Comparison of ENCODE assay signal across 17 cellular contexts in genomic region chr11:83220279-83220678, GRCh38. TPM values are rescaled to one million over a fixed set of nuclear protein-coding genes. Genes with fewer than 3 reads are reported as not detected.
DNase-seq lines count a peak whose midpoint lies in the region; ATAC-seq and TF ChIP-seq lines count a peak whose summit lies in the region.
"Had no signal": no experiment of that assay in that cellular context is flagged by ENCODE, and none has a peak within 500 bp of the region (broad histone marks: within the 10 kb centered on the region; RNA-seq: fewer than 3 reads in every experiment).

No MANE protein-coding gene starts in this region.

- TF ChIP-seq CTCF in PC-3 (conservative IDR thresholded peaks at IDR 0.05; ENCODE audit: low read depth, low read length) (no peak), breast epithelium (IDR thresholded peaks at IDR 0.05) (no peak), right atrium auricular region (IDR thresholded peaks at IDR 0.05) (no peak)

- no peaks in the 10 kb centered on the region for H4K20me1 ChIP-seq in PC-3 (ENCODE audit: low read length)

- no peak for TF ChIP-seq POLR2A in breast epithelium (IDR thresholded peaks at IDR 0.05)

- H3K27ac ChIP-seq in PC-3 (ENCODE audit: low read length) (no peak overlapping the region), breast epithelium (peak overlapping the region in 1 of 2 donors; percentile 33), substantia nigra (ENCODE audit: low read depth, low read length, poor library complexity, severe bottlenecking) (no peak overlapping the region), right atrium auricular region (no peak overlapping the region)
- H3K27ac ChIP-seq: spleen, WERI-Rb-1 had no signal

- H3K9me3 ChIP-seq in PC-3 (ENCODE audit: low read length) (no peaks in the 10 kb centered on the region), breast epithelium (no peaks in the 10 kb centered on the region), right atrium auricular region (no peaks in the 10 kb centered on the region)
- H3K9me3 ChIP-seq: spleen had no signal

- no peak overlapping the region for H3K9ac ChIP-seq in PC-3 (ENCODE audit: low read length)

- H3K36me3 ChIP-seq in PC-3 (ENCODE audit: low read depth, low read length) (no peaks in the 10 kb centered on the region), breast epithelium (no peaks in the 10 kb centered on the region), right atrium auricular region (no peaks in the 10 kb centered on the region)
- H3K36me3 ChIP-seq: WERI-Rb-1 had no signal

- no peak overlapping the region for H3K4me2 ChIP-seq in PC-3 (ENCODE audit: low read length)

- no peaks in the 10 kb centered on the region for H3K9me2 ChIP-seq in PC-3 (replicated peaks; ENCODE audit: low read length)

- H3K27me3 ChIP-seq in PC-3 (ENCODE audit: low read length) (no peaks in the 10 kb centered on the region), breast epithelium (no peaks in the 10 kb centered on the region), right atrium auricular region (no peaks in the 10 kb centered on the region)
- H3K27me3 ChIP-seq: spleen had no signal

- DNase-seq in DMS53 treated with DMSO at 0.1 percent for 48 hours (lab: John Stamatoyannopoulos, UW; ENCODE audit: unreplicated experiment) (peak; percentile 51), NCI-H1105 treated with DMSO at 0.1 percent for 48 hours (lab: John Stamatoyannopoulos, UW) (peak; percentile 83), PC-3 (peak; percentile 19), breast epithelium (ENCODE audit: low spot score in 2 of 2) (peak in 1 of 2 donors; percentile 74), midbrain (lab: John Stamatoyannopoulos, UW) (no peak), substantia nigra (lab: John Stamatoyannopoulos, UW) (no peak), right atrium auricular region (ENCODE audit: low spot score) (no peak)
- no peak for DNase-seq in effector CD4-positive, alpha-beta T cell
- DNase-seq: activated CD4-positive, alpha-beta T cell treated with anti-CD3 and anti-CD28 coated beads, Interleukin-2, amount 50 U/mL, for 4 hours; activated T-cell treated with anti-CD3 and anti-CD28 coated beads for 4 hours; amniotic stem cell; MV-4-11; NCI-H2107; Right ventricle myocardium superior; spleen; T-helper 1 cell; WERI-Rb-1 had no signal

- H3K4me1 ChIP-seq in PC-3 (ENCODE audit: insufficient read depth, low read length) (no peaks in the 10 kb centered on the region), breast epithelium (no peaks in the 10 kb centered on the region), right atrium auricular region (no peaks in the 10 kb centered on the region)
- H3K4me1 ChIP-seq: spleen had no signal

- no peaks in the 10 kb centered on the region for H3F3A ChIP-seq in PC-3 (ENCODE audit: low read length, unreplicated experiment)

- no peaks in the 10 kb centered on the region for H3K79me2 ChIP-seq in PC-3 (ENCODE audit: low read length)

- intact Hi-C loops in PC-3 (cut with micrococcal nuclease): no loop called here
- intact Hi-C loops in breast epithelium (cut with DNase I; ENCODE audit: low total_unique reads): no loop called here

- no peak for ATAC-seq in PC-3

- H3K4me3 ChIP-seq in PC-3 (ENCODE audit: low read length): no peak overlapping the region
- peak overlapping the region in 2 of 3 donors; percentile 23 to 32 for H3K4me3 ChIP-seq in breast epithelium
- no peak overlapping the region for H3K4me3 ChIP-seq in right atrium auricular region
- H3K4me3 ChIP-seq: spleen had no signal

- POLR2A ChIA-PET in PC-3 (lab: Charles Lee; ENCODE audit: unreplicated experiment): no interaction called here

- no TSS peak for BruUV-seq in PC-3 (replicated peaks; lab: Mats Ljungman, UMichigan)

- no peak overlapping the region for H2AFZ ChIP-seq in PC-3 (ENCODE audit: low read length)

- CTCF ChIA-PET in PC-3 (lab: Charles Lee): no interaction called here

RNA-seq across cellular contexts. Expression of gene ANKRD42, which starts 26.8 kb away (rescaled TPM):
- 6.6 and 11.2 TPM in 2 replicates for total RNA-seq in PC-3 (2014; rRNA removed)
- total RNA-seq in breast epithelium: 10 to 100 TPM; 17.0 to 22.7 (median 17.4) TPM
- total RNA-seq in right atrium auricular region: 1 to 10 TPM; 7.7 to 8.0 TPM

Comparison
In these comparisons a context has a peak if more than half of its experiments do, and no peak if none do; other contexts are left out.
1. DNase-seq: peak in DMS53 treated with DMSO at 0.1 percent for 48 hours (single experiment), NCI-H1105 treated with DMSO at 0.1 percent for 48 hours (single experiment) and PC-3 (single experiment); none in midbrain (single experiment), effector CD4-positive, alpha-beta T cell (single experiment), substantia nigra (0 of 49) and right atrium auricular region (single experiment).
2. H3K4me3 ChIP-seq: peak in breast epithelium (2 of 3); none in PC-3 (single experiment) and right atrium auricular region (0 of 2).